8 cellular contexts compared by ENCODE assay signal in the genomic region with DNA sequence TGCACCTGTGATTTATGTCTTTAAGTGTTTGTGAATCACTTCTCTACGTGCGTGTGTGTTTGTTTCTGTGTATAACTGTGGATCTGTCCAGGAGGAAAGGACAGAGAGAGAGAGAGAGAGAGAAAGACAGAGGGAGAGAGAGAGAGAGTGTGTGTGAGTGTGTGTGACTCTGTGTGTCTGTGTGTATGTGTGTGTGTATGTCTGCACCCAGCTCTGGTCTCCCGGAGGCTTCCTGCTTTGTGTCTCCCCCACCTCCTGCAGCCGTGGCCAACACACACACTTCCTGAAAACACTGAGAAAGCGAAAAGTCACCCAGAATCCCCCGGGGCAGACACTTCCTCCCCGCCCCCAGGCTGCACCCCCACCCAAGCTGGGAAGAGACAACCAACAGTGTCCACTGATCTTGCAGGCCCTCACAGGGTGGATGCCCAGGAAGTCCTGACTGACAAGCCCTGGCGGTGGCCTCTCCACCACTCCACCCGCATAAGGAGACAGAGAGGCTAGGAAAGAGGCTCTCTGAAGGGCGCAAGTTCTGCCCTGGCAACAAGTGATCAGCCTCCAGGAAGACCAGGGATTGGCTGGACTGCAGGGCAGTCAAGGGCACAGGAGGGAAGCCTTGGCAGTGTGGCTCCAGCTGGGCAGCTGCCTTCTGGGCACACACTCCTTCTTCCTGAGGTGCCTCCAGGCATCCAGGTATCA. TPM values are rescaled to one million over a fixed set of nuclear protein-coding genes. Genes with fewer than 3 reads are reported as not detected.
DNase-seq lines count a peak whose midpoint lies in the region; TF ChIP-seq lines count a peak whose summit lies in the region.

No MANE protein-coding gene starts in this region.

- peak overlapping the region; percentile 99 for H3K4me3 Mint-ChIP-seq in activated naive CD8-positive, alpha-beta T cell

- DNase-seq in GM10248 (ENCODE audit: extremely low spot score) (peak; percentile 94), HFF-Myc (ENCODE audit: extremely low read depth, low read depth) (peak; percentile 69), MV-4-11 (lab: John Stamatoyannopoulos, UW) (peak; percentile 90), SKM-1 (lab: John Stamatoyannopoulos, UW; ENCODE audit: unreplicated experiment) (peak; percentile 97), head of caudate nucleus (peak; percentile 61 to 90 (median 82)), posterior cingulate gyrus (peak; percentile 60 to 96 (median 81)), transverse colon (peak; percentile 91)

- H3K36me3 ChIP-seq in transverse colon, result no peaks in the 10 kb centered on the region

- no peaks in the 10 kb centered on the region for H3K9me3 ChIP-seq in transverse colon

- H3K9me3 Mint-ChIP-seq in activated naive CD8-positive, alpha-beta T cell (ENCODE audit: low read depth), result no peaks in the 10 kb centered on the region

- no peaks in the 10 kb centered on the region for H3K27me3 ChIP-seq in transverse colon

- no peaks in the 10 kb centered on the region for H3K27me3 Mint-ChIP-seq in activated naive CD8-positive, alpha-beta T cell

- intact Hi-C loops in head of caudate nucleus (cut with DNase I), result no loop called here
- intact Hi-C loops in posterior cingulate gyrus (cut with DNase I), result no loop called here
- intact Hi-C loops in transverse colon (cut with DNase I; ENCODE audit: low total_unique reads), result no loop called here

- peak; percentile 82 for TF ChIP-seq POLR2A in transverse colon (IDR thresholded peaks at IDR 0.05)

- WGBS in transverse colon (ENCODE audit: low coverage in 1 of 2), 2 donors, result 0% methylated on average over 3 to 10 of the region's 10 CpGs

- peak overlapping the region; percentile 71 for H3K4me3 ChIP-seq in HFF-Myc (replicated peaks; ENCODE audit: low read depth, low read length)
- H3K4me3 ChIP-seq in transverse colon, result peak overlapping the region; percentile 45 to 81 (median 57)

- peak overlapping the region; percentile 98 for H3K27ac Mint-ChIP-seq in activated naive CD8-positive, alpha-beta T cell

- CTCF ChIA-PET in GM10248 (lab: Yijun Ruan, JAX), result interaction anchor here (1.1 to 7.9 kb wide), 8 partner anchors 11 to 456 kb away, joined by 3 to 107 read pairs (median 28); a partner anchor contains a TSS

- peak overlapping the region; percentile 86 to 93 (median 92) for H3K27ac ChIP-seq in transverse colon

- in situ Hi-C loops in transverse colon (cut with MboI; ENCODE audit: low pct_ligation_motif_present in 1 of 4, low pct_unique_long_range_greater_than_20kb in 1 of 4, low sequenced_read_pairs in 3 of 4), result loop anchor here in 3 of 4 donors (10.0 kb wide), 2 partner anchors 73 to 453 kb away; a partner anchor contains a TSS

- H3K4me1 ChIP-seq in transverse colon, result peaks cover 25 to 54% (median 39%) of the 10 kb centered on the region in 4 donors

- peaks cover 3% of the 10 kb centered on the region for H3K36me3 Mint-ChIP-seq in activated naive CD8-positive, alpha-beta T cell

- TF ChIP-seq EP300 in transverse colon (IDR thresholded peaks at IDR 0.05; ENCODE audit: low read depth), result no peak

- TF ChIP-seq CTCF in GM10248 (IDR thresholded peaks at IDR 0.05; ENCODE audit: control extremely low read depth, extremely low read depth, low read depth, missing control alignments) (no peak), HFF-Myc (IDR thresholded peaks at IDR 0.05; ENCODE audit: low read depth, low read length, missing control alignments) (no peak), transverse colon (IDR thresholded peaks at IDR 0.05) (peak in 1 of 5 experiments; percentile 17)

- peaks cover 54% of the 10 kb centered on the region for H3K4me1 Mint-ChIP-seq in activated naive CD8-positive, alpha-beta T cell (ENCODE audit: low read depth)

- POLR2A ChIA-PET in GM10248 (lab: Yijun Ruan, JAX), result interaction anchor here (0.7 to 1.5 kb wide), 2 partner anchors 91 to 113 kb away, joined by 5 to 8 read pairs; no protein-coding TSS in a partner anchor

RNA-seq across cellular contexts. Expression of a gene that starts 30.0 kb away (rescaled TPM):
- total RNA-seq in transverse colon, result 100 to 1,000 TPM in 3 of 4 donors, 10 to 100 TPM in 1; 99.4 to 233 (median 108) TPM

RNA-seq across cellular contexts. Expression of a gene that starts 48.0 kb away (rescaled TPM):
- total RNA-seq in transverse colon, result 10 to 100 TPM in 3 of 4 donors, 1 to 10 TPM in 1; 6.6 to 41.9 (median 17.1) TPM

Comparison
In these comparisons a context has a peak if more than half of its experiments do, and no peak if none do; other contexts are left out.
1. Peak in every context shown above with its lines: DNase-seq, H3K4me3 ChIP-seq and H3K27ac ChIP-seq.